ENCODE assay signal across 13 cellular contexts in genomic region chr12:111066744-111067437, GRCh38. TPM values are rescaled to one million over a fixed set of nuclear protein-coding genes. Genes with fewer than 3 reads are reported as not detected.
DNase-seq lines count a peak whose midpoint lies in the region; TF ChIP-seq lines count a peak whose summit lies in the region.
"Had no signal": no experiment of that assay in that cellular context is flagged by ENCODE, and none has a peak within 500 bp of the region (broad histone marks: within the 10 kb centered on the region; RNA-seq: fewer than 3 reads in every experiment).

No MANE protein-coding gene starts in this region.

- intact Hi-C loops in CD14-positive monocyte (cut with micrococcal nuclease): no loop called here

- no peak overlapping the region for H3K4me3 ChIP-seq in HEK293 (ENCODE audit: low read depth, low read length)
- H3K4me3 ChIP-seq: MG63 had no signal

- no peaks in the 10 kb centered on the region for H3K9me3 ChIP-seq in HEK293 (ENCODE audit: control insufficient read depth, insufficient read depth, low read depth, low read length)
- H3K9me3 ChIP-seq: MG63 had no signal

- DNase-seq in CD14-positive monocyte (ENCODE audit: low spot score) (peak; percentile 15), SK-N-DZ (ENCODE audit: low spot score) (peak; percentile 52), iPS DF 4.7 (ENCODE audit: extremely low read depth, low spot score) (peak; percentile 44), AG20443 (ENCODE audit: low spot score) (no peak), DMS153 treated with DMSO at 0.1 percent for 48 hours (lab: John Stamatoyannopoulos, UW; ENCODE audit: unreplicated experiment) (no peak), NCI-H1930 (lab: John Stamatoyannopoulos, UW) (no peak)
- no peak for DNase-seq in activated T-cell treated with anti-CD3 and anti-CD28 coated beads, Interleukin-2, amount 50 U/mL, for 48 hours
- DNase-seq: activated CD8-positive, alpha-beta memory T cell treated with anti-CD3 and anti-CD28 coated beads, Interleukin-2, amount 50 U/mL, for 4 hours; activated naive CD8-positive, alpha-beta T cell treated with anti-CD3 and anti-CD28 coated beads, Interleukin-2, amount 10 ng/mL, durations not matched to agents 7 days and 5 days; MG63; NCI-H510A treated with DMSO at 0.1 percent for 48 hours had no signal

- no peak overlapping the region for H3K27ac Mint-ChIP-seq in CD14-positive monocyte
- H3K27ac Mint-ChIP-seq: activated naive CD8-positive, alpha-beta T cell treated with anti-CD3 and anti-CD28 coated beads, Interleukin-2, amount 10 ng/mL, durations not matched to agents 7 days and 5 days; B cell had no signal

- H3K4me3 Mint-ChIP-seq in CD14-positive monocyte: no peak overlapping the region
- H3K4me3 Mint-ChIP-seq: activated naive CD8-positive, alpha-beta T cell treated with anti-CD3 and anti-CD28 coated beads, Interleukin-2, amount 10 ng/mL, durations not matched to agents 7 days and 5 days; B cell had no signal

- TF ChIP-seq CTCF in CD14-positive monocyte (IDR thresholded peaks at IDR 0.05) (no peak), HEK293 (tag by site-specific recombination; IDR thresholded peaks at IDR 0.05) (no peak)

- no peaks in the 10 kb centered on the region for H3K4me1 ChIP-seq in HEK293 (ENCODE audit: control insufficient read depth, insufficient read depth, low read length)

- no peak overlapping the region for H3K27ac ChIP-seq in HEK293 (ENCODE audit: extremely low read depth, low read depth, low read length)

- peaks cover 2 to 11% (median 5%) of the 10 kb centered on the region in 7 donors for H3K9me3 Mint-ChIP-seq in CD14-positive monocyte

- peaks cover 3% of the 10 kb centered on the region for H3K4me1 Mint-ChIP-seq in CD14-positive monocyte
- H3K4me1 Mint-ChIP-seq: B cell had no signal

- H3K36me3 ChIP-seq in HEK293 (ENCODE audit: control insufficient read depth in 2 of 2, insufficient read depth in 1 of 2, low read length in 2 of 2): no peaks in the 10 kb centered on the region
- H3K36me3 ChIP-seq: MG63 had no signal

- peaks cover 5 to 6% (median 6%) of the 10 kb centered on the region in 3 donors for H3K27me3 Mint-ChIP-seq in CD14-positive monocyte (ENCODE audit: low read depth in 3 of 3)

- H3K36me3 Mint-ChIP-seq in CD14-positive monocyte: no peaks in the 10 kb centered on the region

- POLR2A ChIA-PET in HEK293 (lab: Yijun Ruan, JAX): no interaction called here

- CTCF ChIA-PET in HEK293 (lab: Yijun Ruan, JAX): interaction anchor here (0.5 kb wide), 1 partner anchor 37 kb away, joined by 3 read pairs; no protein-coding TSS in a partner anchor

TF ChIP-seq in HEK293, 187 proteins besides CTCF, POLR2A, EP300 and RAD21:
- TF ChIP-seq SP2 (tag by site-specific recombination; IDR thresholded peaks at IDR 0.05): 0 out of 2 replicates have a peak, but pooled peaks have one; percentile 10
- TF ChIP-seq IKZF3 (tag by site-specific recombination; IDR thresholded peaks at IDR 0.05): no peak

RNA-seq across cellular contexts. Expression of gene CUX2, which starts 32.9 kb away (rescaled TPM):
- polyA plus RNA-seq in CD14-positive monocyte: not detected
- 7.8 and 8.0 TPM in 2 replicates for polyA plus RNA-seq in SK-N-DZ (2014; cell fraction: cytosol; rRNA removed)
- 4.2 and 11.8 TPM in 2 replicates for polyA plus RNA-seq in SK-N-DZ (2014; cell fraction: nucleus; rRNA removed)

Comparison
In these comparisons a context has a peak if more than half of its experiments do, and no peak if none do; other contexts are left out.
1. DNase-seq: peak in CD14-positive monocyte (single experiment), SK-N-DZ (single experiment) and iPS DF 4.7 (single experiment); none in activated T-cell treated with anti-CD3 and anti-CD28 coated beads, Interleukin-2, amount 50 U/mL, for 48 hours (0 of 2), AG20443 (single experiment), DMS153 treated with DMSO at 0.1 percent for 48 hours (single experiment) and NCI-H1930 (0 of 2).